In genomic region chr15:81894069-81894468, GRCh38 we compare ENCODE assay signal across 27 cellular contexts.
"Had no signal": no experiment of that assay in that cellular context is flagged by ENCODE, and none has a peak within 500 bp of the region (broad histone marks: within the 10 kb centered on the region; RNA-seq: fewer than 3 reads in every experiment).

No MANE protein-coding gene starts in this region.

- H3K4me3 Mint-ChIP-seq: activated CD8-positive, alpha-beta T cell treated with anti-CD3 and anti-CD28 coated beads, Interleukin-2, amount 10 ng/mL, durations not matched to agents 7 days and 5 days; activated naive CD8-positive, alpha-beta T cell treated with anti-CD3 and anti-CD28 coated beads, Interleukin-2, amount 10 ng/mL, durations not matched to agents 7 days and 5 days had no signal

- H3K4me3 ChIP-seq: adrenal gland, breast epithelium, Peyer's patch, SJCRH30 had no signal

- H3K9me3 ChIP-seq: adrenal gland, breast epithelium, Peyer's patch, SJCRH30, SK-N-SH had no signal

- DNase-seq: activated CD4-positive, alpha-beta T cell treated with anti-CD3 and anti-CD28 coated beads for 48 hours; activated CD4-positive, alpha-beta T cell treated with anti-CD3 and anti-CD28 coated beads, Interleukin-2, amount 50 U/mL, for 4 hours; activated CD4-positive, CD25-positive, alpha-beta regulatory T cell treated with anti-CD3 and anti-CD28 coated beads, Interleukin-2, amount 50 U/mL, for 72 hours; activated CD8-positive, alpha-beta memory T cell treated with anti-CD3 and anti-CD28 coated beads, Interleukin-2, amount 50 U/mL, for 48 hours; activated CD8-positive, alpha-beta T cell treated with anti-CD3 and anti-CD28 coated beads, Interleukin-2, amount 10 ng/mL, durations not matched to agents 7 days and 5 days; activated naive CD4-positive, alpha-beta T cell treated with anti-CD3 and anti-CD28 coated beads, Interleukin-2, amount 50 U/mL, for 16 hours; activated naive CD8-positive, alpha-beta T cell treated with anti-CD3 and anti-CD28 coated beads, Interleukin-2, amount 10 ng/mL, durations not matched to agents 7 days and 5 days; activated T-cell treated with anti-CD3 and anti-CD28 coated beads, Interleukin-2, amount 50 U/mL, for 1 hour; adrenal gland; anterior cingulate cortex; caudate nucleus; Karpas-422; MM.1S; NCI-H187; NCI-H2081 treated with DMSO at 0.1 percent for 48 hours; NCI-H226; NCI-H510A; NCI-H526 treated with DMSO at 0.1 percent for 48 hours; NCI-H82; NK-92 treated with Interleukin-12 subunit alpha and Interleukin-12 subunit beta, amount 100 ng/mL, for 24 hours; Peyer's patch; Right ventricle myocardium superior; SJCRH30; SK-N-SH; SW 1271 had no signal

- H3K27ac ChIP-seq: adrenal gland, breast epithelium, Peyer's patch, RWPE1, SJCRH30 had no signal

- H3K27me3 ChIP-seq: adrenal gland, breast epithelium, Peyer's patch, SJCRH30 had no signal

- H3K4me1 ChIP-seq: adrenal gland, breast epithelium, Peyer's patch had no signal

- ATAC-seq: activated CD8-positive, alpha-beta T cell treated with anti-CD3 and anti-CD28 coated beads, Interleukin-2, amount 10 ng/mL, durations not matched to agents 7 days and 5 days had no signal

- H3K36me3 Mint-ChIP-seq: activated naive CD8-positive, alpha-beta T cell treated with anti-CD3 and anti-CD28 coated beads, Interleukin-2, amount 10 ng/mL, durations not matched to agents 7 days and 5 days had no signal

- H3K27ac Mint-ChIP-seq: activated CD8-positive, alpha-beta T cell treated with anti-CD3 and anti-CD28 coated beads, Interleukin-2, amount 10 ng/mL, durations not matched to agents 7 days and 5 days; activated naive CD8-positive, alpha-beta T cell treated with anti-CD3 and anti-CD28 coated beads, Interleukin-2, amount 10 ng/mL, durations not matched to agents 7 days and 5 days had no signal

- H3K36me3 ChIP-seq: adrenal gland, breast epithelium, Peyer's patch, SJCRH30 had no signal

- H3K4me1 Mint-ChIP-seq: activated naive CD8-positive, alpha-beta T cell treated with anti-CD3 and anti-CD28 coated beads, Interleukin-2, amount 10 ng/mL, durations not matched to agents 7 days and 5 days had no signal

- H3K9me3 Mint-ChIP-seq: activated naive CD8-positive, alpha-beta T cell treated with anti-CD3 and anti-CD28 coated beads, Interleukin-2, amount 10 ng/mL, durations not matched to agents 7 days and 5 days had no signal
